In genomic region chr2:28310107-28310506, GRCh38 we compare ENCODE assay signal across 15 cellular contexts.
"Had no signal": no experiment of that assay in that cellular context is flagged by ENCODE, and none has a peak within 500 bp of the region (broad histone marks: within the 10 kb centered on the region; RNA-seq: fewer than 3 reads in every experiment).

No MANE protein-coding gene starts in this region.

- ATAC-seq: activated T-cell treated with anti-CD3 and anti-CD28 coated beads, Interleukin-2, amount 50 U/mL, for 4 hours; esophagus mucosa; left colon; natural killer cell; sciatic nerve had no signal

- DNase-seq: activated CD4-positive, alpha-beta memory T cell treated with anti-CD3 and anti-CD28 coated beads for 36 hours; activated CD4-positive, alpha-beta T cell treated with anti-CD3 and anti-CD28 coated beads for 1 hour; activated gamma-delta T cell; activated T-cell treated with anti-CD3 and anti-CD28 coated beads, Interleukin-2, amount 50 U/mL, for 4 hours; glutamatergic neuron; left colon; natural killer cell; stimulated activated CD4-positive, alpha-beta T cell treated with anti-CD3 and anti-CD28 coated beads, Interleukin-2, amount 100 ng/mL, for 24 hours; stimulated activated naive CD4-positive, alpha-beta T cell treated with Interleukin-2 at 50 U/mL for 16 hours had no signal

- H3K36me3 ChIP-seq: prostate gland, thoracic aorta had no signal

- H3K27me3 ChIP-seq: ascending aorta had no signal

- H3K4me3 Mint-ChIP-seq: activated CD4-positive, alpha-beta memory T cell treated with anti-CD3 and anti-CD28 coated beads for 36 hours; activated naive CD8-positive, alpha-beta T cell; activated T-cell treated with anti-CD3 and anti-CD28 coated beads, Interleukin-2, amount 50 U/mL, for 4 hours; natural killer cell had no signal

- H3K27ac Mint-ChIP-seq: activated CD4-positive, alpha-beta memory T cell treated with anti-CD3 and anti-CD28 coated beads for 36 hours; activated naive CD8-positive, alpha-beta T cell; natural killer cell had no signal

- H3K9me3 Mint-ChIP-seq: activated T-cell treated with anti-CD3 and anti-CD28 coated beads, Interleukin-2, amount 50 U/mL, for 4 hours; natural killer cell had no signal

- H3K4me1 ChIP-seq: ascending aorta, prostate gland had no signal

- H3K9me3 ChIP-seq: prostate gland had no signal

- H3K4me3 ChIP-seq: ascending aorta, prostate gland, thoracic aorta had no signal

- H3K27ac ChIP-seq: ascending aorta, prostate gland, thoracic aorta had no signal

- H3K27me3 Mint-ChIP-seq: activated CD4-positive, alpha-beta memory T cell treated with anti-CD3 and anti-CD28 coated beads for 36 hours; activated naive CD8-positive, alpha-beta T cell had no signal
